In the genomic region with DNA sequence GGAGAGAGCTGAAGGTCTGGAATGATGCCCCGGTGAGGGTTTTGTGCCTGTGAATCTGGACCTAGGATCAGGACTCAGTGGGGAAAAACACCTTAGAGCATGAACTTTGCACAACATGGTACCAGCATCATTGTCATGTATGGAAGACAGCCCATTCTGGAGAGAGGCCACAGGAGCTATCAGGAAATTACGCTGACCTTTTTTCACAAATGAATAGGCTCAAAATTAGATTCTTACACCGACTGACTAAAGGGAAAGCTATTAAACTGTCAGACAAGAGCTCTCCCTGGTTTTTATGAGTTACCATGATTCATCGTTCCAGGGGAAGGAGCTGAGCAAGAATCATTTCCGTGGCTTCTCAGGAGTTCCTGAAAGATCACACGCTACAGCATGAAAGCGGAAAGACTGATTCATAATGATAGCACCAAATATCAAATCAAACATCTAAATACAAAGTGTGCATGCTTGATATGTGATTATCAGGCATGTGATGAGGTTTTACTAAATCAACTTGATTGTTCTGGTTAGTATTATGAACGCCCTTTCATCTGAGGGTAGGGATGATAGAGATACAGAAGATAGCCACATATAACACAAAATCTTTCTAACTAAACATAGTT, we compare ENCODE assay signal across 11 cellular contexts.
A peak's percentile ranks its signal among the peaks of the same experiment; 100 is the strongest.
DNase-seq lines count a peak whose midpoint lies in the region; ATAC-seq, FAIRE-seq and TF ChIP-seq lines count a peak whose summit lies in the region.
"Had no signal": no experiment of that assay in that cellular context is flagged by ENCODE, and none has a peak within 500 bp of the region (broad histone marks: within the 10 kb centered on the region; RNA-seq: fewer than 3 reads in every experiment).

No MANE protein-coding gene starts in this region.

- H3K4me2 ChIP-seq in keratinocyte (ENCODE audit: control insufficient read depth, extremely low read depth, insufficient read depth, low read depth, low read length), result peak overlapping the region; percentile 52

- H3K27ac ChIP-seq in keratinocyte (ENCODE audit: control insufficient read depth, insufficient read depth, low read length), result peak overlapping the region; percentile 95
- no peak overlapping the region for H3K27ac ChIP-seq in spleen
- H3K27ac ChIP-seq: testis had no signal

- 28 to 55% (median 37%) methylated on average over 8 of the region's 8 CpGs for WGBS in spleen, 5 donors

- peak overlapping the region; percentile 60 for H3K9ac ChIP-seq in keratinocyte (ENCODE audit: control insufficient read depth, extremely low read depth, insufficient read depth, low read length)

- no peaks in the 10 kb centered on the region for H3K9me3 ChIP-seq in keratinocyte (ENCODE audit: control insufficient read depth, low read depth, low read length)
- H3K9me3 ChIP-seq in spleen, result no peaks in the 10 kb centered on the region
- H3K9me3 ChIP-seq: testis had no signal

- CTCF ChIA-PET in activated naive CD4-positive, alpha-beta T cell treated with anti-CD3 and anti-CD28 coated beads for 36 hours (lab: Charles Lee), result interaction anchor here (1.0 kb wide), 1 partner anchor 15 kb away, joined by 4 read pairs; no protein-coding TSS in a partner anchor

- ATAC-seq in Right ventricle myocardium inferior, result no peak

- DNase-seq in AG09309 (ENCODE audit: low read depth) (peak; percentile 96), HTR-8/SVneo (ENCODE audit: insufficient read length, low spot score) (peak; percentile 81), keratinocyte (ENCODE audit: low read depth, low spot score) (peak; percentile 90), NCI-H146 treated with DMSO at 0.1 percent for 48 hours (lab: John Stamatoyannopoulos, UW; ENCODE audit: unreplicated experiment) (no peak), Right ventricle myocardium inferior (ENCODE audit: missing footprints) (no peak), superior temporal gyrus (ENCODE audit: extremely low spot score) (no peak), spleen (no peak)
- DNase-seq in activated naive CD4-positive, alpha-beta T cell treated with anti-CD3 and anti-CD28 coated beads for 36 hours, result peak; percentile 50
- DNase-seq: amygdala, SHP77, testis had no signal

- H3K27me3 ChIP-seq in keratinocyte (ENCODE audit: control insufficient read depth, extremely low read depth, insufficient read depth, low read length), result no peaks in the 10 kb centered on the region
- no peaks in the 10 kb centered on the region for H3K27me3 ChIP-seq in spleen (replicated peaks in 1 of 7)
- H3K27me3 ChIP-seq: testis had no signal

- no peak overlapping the region for H3K4me3 Mint-ChIP-seq in activated naive CD4-positive, alpha-beta T cell treated with anti-CD3 and anti-CD28 coated beads for 36 hours

- TF ChIP-seq POLR2A in spleen (IDR thresholded peaks at IDR 0.05), result no peak

- dilution Hi-C loops in keratinocyte (cut with MboI; ENCODE audit: extremely low pct_ligation_motif_present, low sequenced_read_pairs), result no loop called here

- no peak overlapping the region for H2AFZ ChIP-seq in keratinocyte (ENCODE audit: control insufficient read depth, low read length)

- H3K4me1 Mint-ChIP-seq in activated naive CD4-positive, alpha-beta T cell treated with anti-CD3 and anti-CD28 coated beads for 36 hours (ENCODE audit: low read depth), result peaks cover 21% of the 10 kb centered on the region

- H4K20me1 ChIP-seq in keratinocyte (ENCODE audit: control insufficient read depth, extremely low read depth, insufficient read depth, low read length), result no peaks in the 10 kb centered on the region

- H3K27me3 Mint-ChIP-seq in activated naive CD4-positive, alpha-beta T cell treated with anti-CD3 and anti-CD28 coated beads for 36 hours (ENCODE audit: low read depth), result no peaks in the 10 kb centered on the region

- H3K36me3 ChIP-seq in keratinocyte (ENCODE audit: control insufficient read depth in 2 of 2, extremely low read depth in 1 of 2, insufficient read depth in 2 of 2, low read length in 2 of 2) (no peaks in the 10 kb centered on the region), spleen (no peaks in the 10 kb centered on the region)

- H3K36me3 Mint-ChIP-seq in activated naive CD4-positive, alpha-beta T cell treated with anti-CD3 and anti-CD28 coated beads for 36 hours (ENCODE audit: low read depth), result no peaks in the 10 kb centered on the region

- TF ChIP-seq CTCF in AG09309 (IDR thresholded peaks at IDR 0.05; ENCODE audit: control insufficient read depth, insufficient read depth, low read depth, low read length, missing control alignments), result no peak
- TF ChIP-seq CTCF in keratinocyte (optimal IDR thresholded peaks at IDR 0.05 in 1 of 3, IDR thresholded peaks at IDR 0.05 in 1 of 3, conservative IDR thresholded peaks at IDR 0.05 in 1 of 3; ENCODE audit: extremely low read depth in 1 of 3, insufficient read depth in 2 of 3, low read length in 3 of 3), result no peak
- TF ChIP-seq CTCF in spleen (IDR thresholded peaks at IDR 0.05 in 8 of 11, conservative IDR thresholded peaks at IDR 0.05 in 3 of 11), result no peak

- no peaks in the 10 kb centered on the region for H3K9me1 ChIP-seq in keratinocyte (ENCODE audit: control insufficient read depth, extremely low read depth, insufficient read depth, low read length)

- H3K4me3 ChIP-seq in AG09309 (ENCODE audit: control insufficient read depth, low read depth, low read length) (no peak overlapping the region), keratinocyte (ENCODE audit: control insufficient read depth in 2 of 3, extremely low read depth in 1 of 3, insufficient read depth in 2 of 3, low read depth in 1 of 3, low read length in 3 of 3) (no peak overlapping the region), spleen (no peak overlapping the region)
- H3K4me3 ChIP-seq: testis had no signal

- H3K4me1 ChIP-seq in keratinocyte (ENCODE audit: control insufficient read depth, extremely low read depth, insufficient read depth, low read length) (peaks cover 74% of the 10 kb centered on the region), spleen (no peaks in the 10 kb centered on the region)

- H3K9me3 Mint-ChIP-seq in activated naive CD4-positive, alpha-beta T cell treated with anti-CD3 and anti-CD28 coated beads for 36 hours, result no peaks in the 10 kb centered on the region

- intact Hi-C loops in activated naive CD4-positive, alpha-beta T cell treated with anti-CD3 and anti-CD28 coated beads for 36 hours (cut with micrococcal nuclease), result loop anchor here (1.0 to 5.0 kb wide), 8 partner anchors 20 to 930 kb away; no protein-coding TSS in a partner anchor
- intact Hi-C loops in Right ventricle myocardium inferior (cut with DNase I) (no loop called here), spleen (cut with DNase I; ENCODE audit: low total_unique reads) (no loop called here)

- H3K79me2 ChIP-seq in keratinocyte (ENCODE audit: control insufficient read depth, insufficient read depth, low read length), result no peaks in the 10 kb centered on the region

- FAIRE-seq in HTR-8/SVneo (lab: Jason Lieb, UNC) (peak; percentile 72), keratinocyte (lab: Jason Lieb, UNC) (peak; percentile 99)

- H3K27ac Mint-ChIP-seq in activated naive CD4-positive, alpha-beta T cell treated with anti-CD3 and anti-CD28 coated beads for 36 hours, result peak overlapping the region; percentile 28

Comparison
In these comparisons a context has a peak if more than half of its experiments do, and no peak if none do; other contexts are left out.
1. DNase-seq: peak in AG09309 (single experiment), HTR-8/SVneo (single experiment), activated naive CD4-positive, alpha-beta T cell treated with anti-CD3 and anti-CD28 coated beads for 36 hours (single experiment) and keratinocyte (single experiment); none in NCI-H146 treated with DMSO at 0.1 percent for 48 hours (single experiment), Right ventricle myocardium inferior (single experiment), superior temporal gyrus (single experiment) and spleen (single experiment).